13 cellular contexts compared by ENCODE assay signal in genomic region chr14:75499084-75499875, GRCh38. TPM values are rescaled to one million over a fixed set of nuclear protein-coding genes. Genes with fewer than 3 reads are reported as not detected.
DNase-seq lines count a peak whose midpoint lies in the region; ATAC-seq, FAIRE-seq and TF ChIP-seq lines count a peak whose summit lies in the region.
"Had no signal": no experiment of that assay in that cellular context is flagged by ENCODE, and none has a peak within 500 bp of the region (broad histone marks: within the 10 kb centered on the region; RNA-seq: fewer than 3 reads in every experiment).

No MANE protein-coding gene starts in this region.

- no peak overlapping the region for H3K9ac ChIP-seq in astrocyte (ENCODE audit: low read length)
- no peak overlapping the region for H3K9ac ChIP-seq in SK-N-SH

- no peak for FAIRE-seq in astrocyte (lab: Jason Lieb, UNC)

- H3K27ac Mint-ChIP-seq in astrocyte (ENCODE audit: unreplicated experiment) (no peak overlapping the region), chondrocyte (ENCODE audit: unreplicated experiment) (no peak overlapping the region)
- H3K27ac Mint-ChIP-seq: brain had no signal

- H2AFZ ChIP-seq in astrocyte (ENCODE audit: low read depth, low read length), result peak overlapping the region; percentile 18
- no peak overlapping the region for H2AFZ ChIP-seq in SK-N-SH (ENCODE audit: low read depth)

- no peaks in the 10 kb centered on the region for H3F3A ChIP-seq in SK-N-SH (replicated peaks; ENCODE audit: insufficient read depth)

- ATAC-seq in GM18498 (IDR thresholded peaks at IDR 0.05; ENCODE audit: unreplicated experiment) (peak; percentile 55), GM19452 (IDR thresholded peaks at IDR 0.05; ENCODE audit: unreplicated experiment) (peak; percentile 65), HG03060 (IDR thresholded peaks at IDR 0.05; ENCODE audit: low read depth, unreplicated experiment) (peak; percentile 66)
- ATAC-seq: left ventricle myocardium superior had no signal

- H3K79me2 ChIP-seq in astrocyte (ENCODE audit: insufficient read depth, low read length), result no peaks in the 10 kb centered on the region
- no peaks in the 10 kb centered on the region for H3K79me2 ChIP-seq in SK-N-SH (ENCODE audit: insufficient read depth)

- H3K27ac ChIP-seq in astrocyte (ENCODE audit: low read depth, low read length) (no peak overlapping the region), SK-N-SH (ENCODE audit: low read depth in 2 of 2, low read length in 1 of 2) (no peak overlapping the region)
- H3K27ac ChIP-seq: uterus had no signal

- H3K9me3 ChIP-seq in astrocyte (ENCODE audit: insufficient read depth, low read depth, low read length), result no peaks in the 10 kb centered on the region
- H3K9me3 ChIP-seq in SK-N-SH, result no peaks in the 10 kb centered on the region
- H3K9me3 ChIP-seq: uterus had no signal

- H3K4me3 Mint-ChIP-seq in astrocyte (ENCODE audit: unreplicated experiment) (no peak overlapping the region), chondrocyte (ENCODE audit: unreplicated experiment) (no peak overlapping the region)
- H3K4me3 Mint-ChIP-seq: brain had no signal

- H3K4me1 Mint-ChIP-seq in astrocyte (ENCODE audit: low read depth, unreplicated experiment) (peaks cover 4% of the 10 kb centered on the region), chondrocyte (ENCODE audit: low read depth) (no peaks in the 10 kb centered on the region)
- H3K4me1 Mint-ChIP-seq: brain had no signal

- POLR2A ChIA-PET in SK-N-SH (lab: Yijun Ruan, JAX), result no interaction called here

- DNase-seq in astrocyte (ENCODE audit: low read depth), result no peak
- DNase-seq in chondrocyte (ENCODE audit: low spot score), result no peak
- DNase-seq in NOMO-1 (lab: John Stamatoyannopoulos, UW; ENCODE audit: unreplicated experiment in 2 of 2), result no peak
- DNase-seq in nucleus accumbens (lab: John Stamatoyannopoulos, UW), result no peak
- no peak for DNase-seq in SK-N-SH
- DNase-seq: left ventricle myocardium superior, NCI-H1436, uterus had no signal

- CTCF ChIA-PET in SK-N-SH (lab: Yijun Ruan, JAX), result interaction anchor here (1.3 to 1.7 kb wide), 3 partner anchors 10 to 203 kb away, joined by 3 to 8 read pairs (median 7); no protein-coding TSS in a partner anchor

- H3K27me3 Mint-ChIP-seq in astrocyte (ENCODE audit: low read depth, unreplicated experiment) (peaks cover 5% of the 10 kb centered on the region), chondrocyte (ENCODE audit: low read depth) (peaks cover 2% of the 10 kb centered on the region)

- no peak overlapping the region for H3K4me3 ChIP-seq in astrocyte (ENCODE audit: insufficient read depth, low read depth, low read length)
- no peak overlapping the region for H3K4me3 ChIP-seq in SK-N-SH (ENCODE audit: low read depth in 2 of 2, low read length in 1 of 2)
- H3K4me3 ChIP-seq: uterus had no signal

- no peaks in the 10 kb centered on the region for H4K20me1 ChIP-seq in astrocyte (ENCODE audit: insufficient read depth, low read length)
- no peaks in the 10 kb centered on the region for H4K20me1 ChIP-seq in SK-N-SH (ENCODE audit: insufficient read depth)

- H3K27me3 ChIP-seq in astrocyte (ENCODE audit: insufficient read depth, low read length) (no peaks in the 10 kb centered on the region), SK-N-SH (ENCODE audit: insufficient read depth) (no peaks in the 10 kb centered on the region)
- H3K27me3 ChIP-seq: uterus had no signal

- H3K9me3 Mint-ChIP-seq in astrocyte (ENCODE audit: unreplicated experiment) (peaks cover 10% of the 10 kb centered on the region), chondrocyte (ENCODE audit: low read depth) (no peaks in the 10 kb centered on the region)

- H3K4me1 ChIP-seq in astrocyte (ENCODE audit: insufficient read depth, low read length) (no peaks in the 10 kb centered on the region), SK-N-SH (ENCODE audit: control insufficient read depth in 1 of 2, insufficient read depth in 2 of 2, low read depth in 1 of 2, low read length in 1 of 2) (no peaks in the 10 kb centered on the region)
- H3K4me1 ChIP-seq: uterus had no signal

- TF ChIP-seq CTCF in astrocyte (IDR thresholded peaks at IDR 0.05; ENCODE audit: insufficient read depth, low read depth, low read length) (no peak), chondrocyte (IDR thresholded peaks at IDR 0.05) (no peak), SK-N-SH (IDR thresholded peaks at IDR 0.05) (no peak)

- TF ChIP-seq RAD21 in SK-N-SH (IDR thresholded peaks at IDR 0.05; ENCODE audit: low read length), result no peak

- no peak for TF ChIP-seq EP300 in SK-N-SH (IDR thresholded peaks at IDR 0.05; ENCODE audit: borderline replicate concordance in 1 of 2, low read depth in 1 of 2, low read length in 1 of 2)

- 70% methylated on average over 16 of the region's 16 CpGs for WGBS in SK-N-SH (ENCODE audit: low lambda C conversion rate)

- H3K9me2 ChIP-seq in SK-N-SH, result no peaks in the 10 kb centered on the region

- no peak overlapping the region for H3K4me2 ChIP-seq in astrocyte (ENCODE audit: low read length)
- H3K4me2 ChIP-seq in SK-N-SH, result no peak overlapping the region

- H3K36me3 ChIP-seq in astrocyte (ENCODE audit: insufficient read depth, low read length), result no peaks in the 10 kb centered on the region
- H3K36me3 ChIP-seq in SK-N-SH (replicated peaks in 1 of 2; ENCODE audit: control insufficient read depth in 1 of 2, insufficient read depth in 2 of 2, low read length in 1 of 2), result no peaks in the 10 kb centered on the region
- H3K36me3 ChIP-seq: uterus had no signal

- H3K36me3 Mint-ChIP-seq in astrocyte (ENCODE audit: low read depth, unreplicated experiment) (peaks cover 2% of the 10 kb centered on the region), chondrocyte (ENCODE audit: low read depth) (no peaks in the 10 kb centered on the region)
- H3K36me3 Mint-ChIP-seq: brain had no signal

TF ChIP-seq in SK-N-SH, 30 proteins besides CTCF, POLR2A, EP300 and RAD21 (continues in another document):
- no peak for TF ChIP-seq ZBTB33 (IDR thresholded peaks at IDR 0.05; ENCODE audit: borderline replicate concordance, low read depth)
- TF ChIP-seq USF1 (IDR thresholded peaks at IDR 0.05; ENCODE audit: borderline replicate concordance, low read depth), result no peak
- no peak for TF ChIP-seq FOXJ3 (CRISPR knock-in tag; IDR thresholded peaks at IDR 0.05)
- no peak for TF ChIP-seq NFIC (IDR thresholded peaks at IDR 0.05; ENCODE audit: borderline replicate concordance)
- no peak for TF ChIP-seq PBX3 (IDR thresholded peaks at IDR 0.05)
- no peak for TF ChIP-seq POLR2AphosphoS5 (IDR thresholded peaks at IDR 0.05; ENCODE audit: low read depth, low read length)
- TF ChIP-seq EZH2phosphoT487 (IDR thresholded peaks at IDR 0.05; ENCODE audit: borderline replicate concordance, low read depth), result no peak
- TF ChIP-seq RCOR1 (IDR thresholded peaks at IDR 0.05; ENCODE audit: low read length), result no peak
- no peak for TF ChIP-seq TEAD4 (IDR thresholded peaks at IDR 0.05; ENCODE audit: borderline replicate concordance, insufficient read depth)
- TF ChIP-seq NRF1 (IDR thresholded peaks at IDR 0.05; ENCODE audit: low read depth, low read length), result no peak
- TF ChIP-seq SMC3 (IDR thresholded peaks at IDR 0.05; ENCODE audit: low read depth, low read length), result no peak

RNA-seq across cellular contexts. Expression of gene BATF, which starts 23.0 kb away (rescaled TPM):
- not detected in 2 replicates for total RNA-seq in astrocyte
- not detected in 3 replicates for total RNA-seq in chondrocyte
- polyA plus RNA-seq in SK-N-SH (2012; rRNA removed), result not detected in 2 replicates
- polyA plus RNA-seq in SK-N-SH (2012; cell fraction: cytosol; rRNA removed), result not detected in 2 replicates
- polyA plus RNA-seq in SK-N-SH (2012; cell fraction: nucleus; rRNA removed), result not detected in 2 replicates
- total RNA-seq: fibroblast of villous mesenchyme had no signal
